Comparison of ENCODE assay signal across 7 cellular contexts in the genomic region with DNA sequence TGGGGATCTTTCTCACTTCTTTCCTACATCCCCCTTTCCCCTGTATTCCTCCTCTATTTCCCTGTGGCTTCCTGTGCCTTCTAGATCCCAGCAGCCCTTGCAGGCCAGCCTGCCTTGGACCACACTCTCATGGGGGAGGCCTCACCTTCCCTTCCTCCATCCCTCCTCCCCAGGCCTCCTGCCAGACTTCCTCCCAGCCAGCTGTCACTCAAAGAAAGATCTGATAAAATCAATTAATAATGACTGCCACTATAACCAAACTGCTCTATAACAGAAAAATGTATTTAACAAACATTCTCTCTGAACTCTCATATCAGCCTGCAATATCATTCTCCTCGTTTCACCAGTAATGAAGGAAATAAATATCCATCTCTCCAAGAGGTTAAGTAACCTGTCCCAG.
"Had no signal": no experiment of that assay in that cellular context is flagged by ENCODE, and none has a peak within 500 bp of the region (broad histone marks: within the 10 kb centered on the region; RNA-seq: fewer than 3 reads in every experiment).

No MANE protein-coding gene starts in this region.

- H3K4me3 Mint-ChIP-seq: GM23338, H9, HFFc6 had no signal

- DNase-seq: H9, HCEC 1CT, HFFc6, IMR-90, KBM-7 had no signal

- H3K4me3 ChIP-seq: GM23338 had no signal

- ATAC-seq: GM23338 had no signal

- H3K4me2 ChIP-seq: GM23338, KMS-11 had no signal

- H3K27ac ChIP-seq: KMS-11 had no signal

- H3K9me3 Mint-ChIP-seq: HFFc6 had no signal

- H3K27ac Mint-ChIP-seq: GM23338, H9, HFFc6 had no signal

- H3K9ac ChIP-seq: KMS-11 had no signal
